24 cellular contexts compared by ENCODE assay signal in genomic region chr11:75230621-75231020, GRCh38. TPM values are rescaled to one million over a fixed set of nuclear protein-coding genes. Genes with fewer than 3 reads are reported as not detected.
"Had no signal": no experiment of that assay in that cellular context is flagged by ENCODE, and none has a peak within 500 bp of the region (broad histone marks: within the 10 kb centered on the region; RNA-seq: fewer than 3 reads in every experiment).

No MANE protein-coding gene starts in this region.

- ATAC-seq: effector memory CD8-positive, alpha-beta T cell; esophagus mucosa; gastrocnemius medialis; heart right ventricle; left colon; left lobe of liver; mucosa of descending colon; naive thymus-derived CD8-positive, alpha-beta T cell had no signal

- DNase-seq: colonic mucosa; cortex of kidney; effector CD8-positive, alpha-beta T cell; effector memory CD8-positive, alpha-beta T cell; erythroblast; esophagus squamous epithelium; foreskin fibroblast; foreskin melanocyte; gastrocnemius medialis; glutamatergic neuron; heart right ventricle; hippocampal formation; kidney; left colon; left ventricle myocardium inferior; mammary epithelial cell; mesendoderm; mucosa of descending colon; naive B cell; naive thymus-derived CD8-positive, alpha-beta T cell had no signal

RNA-seq across cellular contexts. Expression of gene TPBGL, which starts 10.0 kb away (rescaled TPM):
- total RNA-seq: esophagus mucosa, gastrocnemius medialis, left lobe of liver, liver, myocyte had no signal
